Comparison of ENCODE assay signal across 12 cellular contexts in genomic region chr6:170269151-170269872, GRCh38. TPM values are rescaled to one million over a fixed set of nuclear protein-coding genes. Genes with fewer than 3 reads are reported as not detected.
DNase-seq lines count a peak whose midpoint lies in the region; FAIRE-seq and TF ChIP-seq lines count a peak whose summit lies in the region.
"Had no signal": no experiment of that assay in that cellular context is flagged by ENCODE, and none has a peak within 500 bp of the region (broad histone marks: within the 10 kb centered on the region; RNA-seq: fewer than 3 reads in every experiment).

No MANE protein-coding gene starts in this region.

- no peak for TF ChIP-seq POLR2A in stomach (IDR thresholded peaks at IDR 0.05)

- TF ChIP-seq EP300 in stomach (IDR thresholded peaks at IDR 0.05) = no peak

- H3K4me3 ChIP-seq in kidney (ENCODE audit: low read length in 2 of 2) (no peak overlapping the region), stomach (no peak overlapping the region), coronary artery (no peak overlapping the region)

- no peak for TF ChIP-seq CTCF in kidney (IDR thresholded peaks at IDR 0.05; ENCODE audit: borderline replicate concordance, extremely low read depth, insufficient read depth)
- TF ChIP-seq CTCF in stomach (IDR thresholded peaks at IDR 0.05) = no peak
- TF ChIP-seq CTCF in coronary artery (IDR thresholded peaks at IDR 0.05) = no peak

- intact Hi-C loops in kidney (cut with DNase I) = no loop called here
- intact Hi-C loops in stomach (cut with DNase I; ENCODE audit: low total_unique reads) = no loop called here

- no peaks in the 10 kb centered on the region for H3K36me3 ChIP-seq in kidney (ENCODE audit: control insufficient read depth in 1 of 2, insufficient read depth in 2 of 2, low read length in 2 of 2)
- no peaks in the 10 kb centered on the region for H3K36me3 ChIP-seq in stomach
- H3K36me3 ChIP-seq: neutrophil had no signal

- 50 to 80% (median 52%) methylated on average over 15 to 23 of the region's 23 CpGs for WGBS in stomach, 5 donors

- H3K4me1 ChIP-seq in kidney (ENCODE audit: control insufficient read depth in 1 of 2, insufficient read depth in 1 of 2, low read depth in 1 of 2, low read length in 2 of 2) (peaks cover 0 to 2% of the 10 kb centered on the region in 2 donors), stomach (peaks cover 7 to 24% (median 18%) of the 10 kb centered on the region in 4 donors)

- no peaks in the 10 kb centered on the region for H3K9me3 ChIP-seq in kidney (ENCODE audit: control insufficient read depth in 1 of 2, low read length in 2 of 2)
- no peaks in the 10 kb centered on the region for H3K9me3 ChIP-seq in stomach
- H3K9me3 ChIP-seq: neutrophil had no signal

- H3K27ac ChIP-seq in kidney (ENCODE audit: low read depth in 2 of 2, low read length in 2 of 2) (no peak overlapping the region), stomach (peak overlapping the region in 3 of 5 donors; percentile 43 to 59 (median 46)), coronary artery (no peak overlapping the region)
- H3K27ac ChIP-seq: neutrophil had no signal

- DNase-seq in NCI-H1092 treated with DMSO at 0.1 percent for 48 hours (lab: John Stamatoyannopoulos, UW) (peak; percentile 99), NCI-H2196 treated with DMSO at 0.1 percent for 48 hours (lab: John Stamatoyannopoulos, UW; ENCODE audit: unreplicated experiment) (peak; percentile 29), kidney (peak; percentile 85), stomach (no peak), NOMO-1 treated with dmso at 0.1 percent for 144 hours (lab: John Stamatoyannopoulos, UW; ENCODE audit: unreplicated experiment) (no peak), coronary artery (ENCODE audit: low spot score) (no peak)
- DNase-seq in stimulated activated CD4-positive, alpha-beta T cell treated with anti-CD3 and anti-CD28 coated beads, Interleukin-2, amount 100 ng/mL, for 24 hours = no peak
- DNase-seq: activated naive CD8-positive, alpha-beta T cell treated with anti-CD3 and anti-CD28 coated beads for 36 hours; stimulated activated CD4-positive, alpha-beta T cell treated with anti-CD3 and anti-CD28 coated beads, Interleukin-1b, Interleukin-23, amount 100 ng/mL, for 48 hours; stimulated activated naive B cell treated with anti-CD40 and anti-IgM and Interleukin-4, amounts not matched to agents 10 μg/mL and 1 μg/mL and 100 μg/mL, for 72 hours had no signal

- FAIRE-seq in kidney (lab: Jason Lieb, UNC) = no peak
- FAIRE-seq: colon had no signal

- H3K9ac ChIP-seq in kidney (ENCODE audit: low read length in 2 of 2) = no peak overlapping the region

- peaks cover 0 to 18% (median 0%) of the 10 kb centered on the region in 3 donors for H3K27me3 ChIP-seq in stomach

RNA-seq across cellular contexts. Expression of gene DLL1, which starts 21.6 kb away (rescaled TPM):
- total RNA-seq in kidney (11.9 TPM), stomach (10 to 100 TPM in 2 of 5 donors, 1 to 10 TPM in 2, not detected in 1; 4.2 to 38.5 (median 9.6) TPM)
- polyA plus RNA-seq in kidney (ENCODE audit: insufficient read depth, low read depth, low replicate concordance) (4.5 TPM), stomach (10 to 100 TPM in 1 of 3 donors, 1 to 10 TPM in 2; 3.4 to 14.1 (median 5.5) TPM)

RNA-seq across cellular contexts. Expression of gene FAM120B, which starts 37.2 kb away (rescaled TPM):
- 34.8 TPM for total RNA-seq in kidney
- 16.5 TPM for polyA plus RNA-seq in kidney (ENCODE audit: insufficient read depth, low read depth, low replicate concordance)
- total RNA-seq in stomach = 10 to 100 TPM; 26.4 to 66.5 (median 29.9) TPM
- 1 to 10 TPM; 6.4 to 9.9 (median 9.4) TPM for polyA plus RNA-seq in stomach

Comparison
In these comparisons a context has a peak if more than half of its experiments do, and no peak if none do; other contexts are left out.
1. DNase-seq: peak in NCI-H1092 treated with DMSO at 0.1 percent for 48 hours (single experiment), NCI-H2196 treated with DMSO at 0.1 percent for 48 hours (single experiment) and kidney (single experiment); none in stomach (single experiment), stimulated activated CD4-positive, alpha-beta T cell treated with anti-CD3 and anti-CD28 coated beads, Interleukin-2, amount 100 ng/mL, for 24 hours (0 of 2), NOMO-1 treated with dmso at 0.1 percent for 144 hours (single experiment) and coronary artery (single experiment).
2. H3K27ac ChIP-seq: peak in stomach (3 of 5); none in kidney (0 of 2) and coronary artery (0 of 2).